ENCODE assay signal across 7 cellular contexts in the genomic region with DNA sequence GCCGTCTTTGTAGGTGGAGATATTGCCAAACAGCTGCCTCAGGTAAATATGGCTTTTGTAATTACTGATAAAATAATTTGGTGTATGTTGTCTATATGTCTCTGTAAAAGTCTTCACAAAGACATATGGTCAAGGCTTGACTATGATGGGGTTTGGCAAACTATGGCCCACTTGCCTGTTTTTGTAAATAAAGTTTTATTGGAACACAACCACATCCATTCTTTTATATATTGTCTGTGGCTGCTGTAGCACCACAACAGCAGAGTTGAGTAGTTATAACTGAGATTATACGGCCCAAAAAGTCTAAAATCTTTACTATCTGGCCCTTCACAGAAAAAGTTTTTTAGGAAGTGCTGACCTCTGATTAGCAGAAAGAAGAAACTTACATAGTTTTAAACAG.
"Had no signal": no experiment of that assay in that cellular context is flagged by ENCODE, and none has a peak within 500 bp of the region (broad histone marks: within the 10 kb centered on the region; RNA-seq: fewer than 3 reads in every experiment).

No MANE protein-coding gene starts in this region.

- DNase-seq: GDM1, GF-D8 had no signal

- FAIRE-seq: G401.6, GM12891, GM12892, GM18507, GM19239 had no signal
